1 cellular context compared by ENCODE assay signal in the genomic region with DNA sequence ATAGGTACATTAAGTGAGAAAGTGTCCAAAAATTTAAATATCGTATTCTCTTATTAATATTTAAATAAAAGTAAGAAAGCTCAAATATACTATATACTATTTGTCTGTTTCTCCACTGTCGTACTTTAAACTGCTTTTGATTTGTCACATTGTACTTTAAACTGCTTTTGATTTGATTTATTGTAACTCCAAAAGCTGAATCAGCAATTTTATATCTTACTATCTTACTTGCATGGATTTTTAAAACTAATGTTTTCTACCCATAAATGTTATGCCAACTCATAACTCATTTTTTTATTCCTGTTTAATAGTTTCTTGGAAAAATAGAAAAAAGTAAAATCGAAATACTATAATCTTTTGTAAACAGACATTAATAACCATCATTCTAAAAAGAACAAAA.
TF ChIP-seq lines count a peak whose summit lies in the region.

No MANE protein-coding gene starts in this region.

TF ChIP-seq in K562, 482 proteins besides CTCF, POLR2A, EP300 and RAD21 (continued from another document):
- TF ChIP-seq, protein P1, sequence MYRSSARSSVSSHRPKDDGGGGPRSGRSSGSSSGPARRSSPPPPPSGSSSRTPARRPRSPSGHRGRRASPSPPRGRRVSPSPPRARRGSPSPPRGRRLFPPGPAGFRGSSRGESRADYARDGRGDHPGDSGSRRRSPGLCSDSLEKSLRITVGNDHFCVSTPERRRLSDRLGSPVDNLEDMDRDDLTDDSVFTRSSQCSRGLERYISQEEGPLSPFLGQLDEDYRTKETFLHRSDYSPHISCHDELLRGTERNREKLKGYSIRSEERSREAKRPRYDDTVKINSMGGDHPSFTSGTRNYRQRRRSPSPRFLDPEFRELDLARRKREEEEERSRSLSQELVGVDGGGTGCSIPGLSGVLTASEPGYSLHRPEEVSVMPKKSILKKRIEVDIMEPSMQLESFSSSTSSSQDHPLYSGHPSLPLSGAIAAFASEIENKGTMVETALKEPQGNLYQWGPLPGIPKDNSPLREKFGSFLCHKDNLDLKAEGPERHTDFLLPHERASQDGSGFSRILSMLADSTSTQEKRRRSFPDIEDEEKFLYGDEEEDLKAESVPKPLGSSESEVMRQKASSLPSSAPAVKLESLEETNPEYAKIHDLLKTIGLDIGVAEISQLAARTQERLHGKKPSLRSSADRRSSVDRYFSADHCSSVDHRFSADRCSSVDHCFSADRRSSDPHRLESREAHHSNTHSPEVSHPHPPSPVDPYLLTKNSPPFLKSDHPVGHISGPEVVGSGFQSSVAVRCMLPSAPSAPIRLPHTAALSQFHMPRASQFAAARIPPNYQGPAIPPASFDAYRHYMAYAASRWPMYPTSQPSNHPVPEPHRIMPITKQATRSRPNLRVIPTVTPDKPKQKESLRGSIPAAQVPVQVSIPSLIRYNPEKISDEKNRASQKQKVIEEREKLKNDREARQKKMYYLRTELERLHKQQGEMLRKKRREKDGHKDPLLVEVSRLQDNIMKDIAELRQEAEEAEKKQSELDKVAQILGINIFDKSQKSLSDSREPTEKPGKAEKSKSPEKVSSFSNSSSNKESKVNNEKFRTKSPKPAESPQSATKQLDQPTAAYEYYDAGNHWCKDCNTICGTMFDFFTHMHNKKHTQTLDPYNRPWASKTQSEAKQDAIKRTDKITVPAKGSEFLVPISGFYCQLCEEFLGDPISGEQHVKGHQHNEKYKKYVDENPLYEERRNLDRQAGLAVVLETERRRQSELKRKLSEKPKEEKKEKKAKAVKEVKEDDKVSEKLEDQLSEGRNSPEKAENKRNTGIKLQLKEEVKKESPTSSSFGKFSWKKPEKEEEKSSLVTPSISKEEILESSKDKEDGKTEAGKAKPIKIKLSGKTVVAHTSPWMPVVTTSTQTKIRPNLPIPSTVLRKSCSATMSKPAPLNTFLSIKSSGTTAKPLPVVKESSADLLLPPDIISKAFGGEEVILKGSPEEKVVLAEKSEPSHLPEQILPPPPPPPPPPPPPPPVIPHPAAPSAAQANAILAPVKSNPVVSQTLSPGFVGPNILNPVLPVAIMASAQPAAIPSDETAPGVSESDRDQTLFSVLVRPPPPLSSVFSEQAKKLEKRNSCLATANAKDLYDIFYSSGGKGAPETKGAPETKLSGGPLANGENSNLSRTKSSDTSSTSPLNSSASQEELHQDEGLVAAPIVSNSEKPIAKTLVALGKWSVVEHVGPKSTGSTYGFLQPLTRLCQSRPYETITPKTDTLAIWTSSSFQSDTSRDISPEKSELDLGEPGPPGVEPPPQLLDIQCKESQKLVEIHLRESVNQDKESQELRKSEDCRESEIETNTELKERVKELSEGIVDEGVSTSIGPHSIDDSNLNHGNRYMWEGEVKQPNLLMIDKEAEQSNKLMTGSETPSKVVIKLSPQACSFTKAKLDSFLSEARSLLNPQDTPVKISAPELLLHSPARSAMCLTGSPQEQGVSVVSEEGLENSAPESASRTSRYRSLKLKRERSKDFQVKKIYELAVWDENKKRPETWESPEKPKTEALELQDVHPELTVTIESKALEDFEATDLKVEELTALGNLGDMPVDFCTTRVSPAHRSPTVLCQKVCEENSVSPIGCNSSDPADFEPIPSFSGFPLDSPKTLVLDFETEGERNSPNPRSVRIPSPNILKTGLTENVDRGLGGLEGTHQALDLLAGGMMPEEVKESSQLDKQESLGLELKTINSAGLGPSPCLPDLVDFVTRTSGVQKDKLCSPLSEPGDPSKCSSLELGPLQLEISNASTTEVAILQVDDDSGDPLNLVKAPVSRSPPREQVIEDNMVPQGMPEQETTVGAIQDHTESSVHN (IDR thresholded peaks at IDR 0.05; ENCODE audit: borderline replicate concordance in 1 of 2, low read depth in 1 of 2): no peak
- peak; percentile 93 for TF ChIP-seq MAFK (IDR thresholded peaks at IDR 0.05; ENCODE audit: low read length)
- peak; percentile 93 for TF ChIP-seq ZNF316 (IDR thresholded peaks at IDR 0.05)
- TF ChIP-seq PURB (CRISPR knock-in tag; IDR thresholded peaks at IDR 0.05; ENCODE audit: low read depth): no peak
- no peak for TF ChIP-seq SMAD2 (IDR thresholded peaks at IDR 0.05; ENCODE audit: low read depth, low read length)
- TF ChIP-seq CBX5 (IDR thresholded peaks at IDR 0.05; ENCODE audit: borderline replicate concordance, low read depth): no peak
- TF ChIP-seq HSF4 (CRISPR knock-in tag; IDR thresholded peaks at IDR 0.05; ENCODE audit: borderline replicate concordance): no peak
- TF ChIP-seq FOS (IDR thresholded peaks at IDR 0.05; ENCODE audit: extremely low read depth, insufficient read length): no peak
- no peak for TF ChIP-seq ZFPM2 (CRISPR knock-in tag; IDR thresholded peaks at IDR 0.05)
- TF ChIP-seq, protein P2, sequence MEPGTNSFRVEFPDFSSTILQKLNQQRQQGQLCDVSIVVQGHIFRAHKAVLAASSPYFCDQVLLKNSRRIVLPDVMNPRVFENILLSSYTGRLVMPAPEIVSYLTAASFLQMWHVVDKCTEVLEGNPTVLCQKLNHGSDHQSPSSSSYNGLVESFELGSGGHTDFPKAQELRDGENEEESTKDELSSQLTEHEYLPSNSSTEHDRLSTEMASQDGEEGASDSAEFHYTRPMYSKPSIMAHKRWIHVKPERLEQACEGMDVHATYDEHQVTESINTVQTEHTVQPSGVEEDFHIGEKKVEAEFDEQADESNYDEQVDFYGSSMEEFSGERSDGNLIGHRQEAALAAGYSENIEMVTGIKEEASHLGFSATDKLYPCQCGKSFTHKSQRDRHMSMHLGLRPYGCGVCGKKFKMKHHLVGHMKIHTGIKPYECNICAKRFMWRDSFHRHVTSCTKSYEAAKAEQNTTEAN (CRISPR knock-in tag; IDR thresholded peaks at IDR 0.05): no peak
- TF ChIP-seq HNRNPK (IDR thresholded peaks at IDR 0.05; ENCODE audit: low read depth, low read length, poor library complexity, severe bottlenecking): no peak
- TF ChIP-seq, protein P3, sequence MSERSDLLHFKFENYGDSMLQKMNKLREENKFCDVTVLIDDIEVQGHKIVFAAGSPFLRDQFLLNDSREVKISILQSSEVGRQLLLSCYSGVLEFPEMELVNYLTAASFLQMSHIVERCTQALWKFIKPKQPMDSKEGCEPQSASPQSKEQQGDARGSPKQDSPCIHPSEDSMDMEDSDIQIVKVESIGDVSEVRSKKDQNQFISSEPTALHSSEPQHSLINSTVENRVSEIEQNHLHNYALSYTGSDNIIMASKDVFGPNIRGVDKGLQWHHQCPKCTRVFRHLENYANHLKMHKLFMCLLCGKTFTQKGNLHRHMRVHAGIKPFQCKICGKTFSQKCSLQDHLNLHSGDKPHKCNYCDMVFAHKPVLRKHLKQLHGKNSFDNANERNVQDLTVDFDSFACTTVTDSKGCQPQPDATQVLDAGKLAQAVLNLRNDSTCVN (CRISPR knock-in tag; IDR thresholded peaks at IDR 0.05): no peak
- TF ChIP-seq, protein P4, sequence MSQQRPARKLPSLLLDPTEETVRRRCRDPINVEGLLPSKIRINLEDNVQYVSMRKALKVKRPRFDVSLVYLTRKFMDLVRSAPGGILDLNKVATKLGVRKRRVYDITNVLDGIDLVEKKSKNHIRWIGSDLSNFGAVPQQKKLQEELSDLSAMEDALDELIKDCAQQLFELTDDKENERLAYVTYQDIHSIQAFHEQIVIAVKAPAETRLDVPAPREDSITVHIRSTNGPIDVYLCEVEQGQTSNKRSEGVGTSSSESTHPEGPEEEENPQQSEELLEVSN (IDR thresholded peaks at IDR 0.05; ENCODE audit: borderline replicate concordance in 1 of 2, extremely low read depth in 1 of 2, insufficient read depth in 1 of 2, insufficient read length in 1 of 2, low read depth in 1 of 2, low read length in 1 of 2, poor library complexity in 1 of 2, severe bottlenecking in 1 of 2): no peak
- TF ChIP-seq CBFA2T2 (conservative IDR thresholded peaks at IDR 0.05): no peak
- TF ChIP-seq, protein P5, sequence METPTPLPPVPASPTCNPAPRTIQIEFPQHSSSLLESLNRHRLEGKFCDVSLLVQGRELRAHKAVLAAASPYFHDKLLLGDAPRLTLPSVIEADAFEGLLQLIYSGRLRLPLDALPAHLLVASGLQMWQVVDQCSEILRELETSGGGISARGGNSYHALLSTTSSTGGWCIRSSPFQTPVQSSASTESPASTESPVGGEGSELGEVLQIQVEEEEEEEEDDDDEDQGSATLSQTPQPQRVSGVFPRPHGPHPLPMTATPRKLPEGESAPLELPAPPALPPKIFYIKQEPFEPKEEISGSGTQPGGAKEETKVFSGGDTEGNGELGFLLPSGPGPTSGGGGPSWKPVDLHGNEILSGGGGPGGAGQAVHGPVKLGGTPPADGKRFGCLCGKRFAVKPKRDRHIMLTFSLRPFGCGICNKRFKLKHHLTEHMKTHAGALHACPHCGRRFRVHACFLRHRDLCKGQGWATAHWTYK (CRISPR knock-in tag; IDR thresholded peaks at IDR 0.05): no peak
- TF ChIP-seq TBP (optimal IDR thresholded peaks at IDR 0.05; ENCODE audit: low read depth, low read length): no peak
- TF ChIP-seq ZSCAN29 (IDR thresholded peaks at IDR 0.05): no peak
- TF ChIP-seq HDAC1 (IDR thresholded peaks at IDR 0.05): no peak
- TF ChIP-seq MAFF (IDR thresholded peaks at IDR 0.05; ENCODE audit: low read length): peak; percentile 88
- no peak for TF ChIP-seq GATAD2B (IDR thresholded peaks at IDR 0.05; ENCODE audit: borderline replicate concordance)
- TF ChIP-seq, protein P6, sequence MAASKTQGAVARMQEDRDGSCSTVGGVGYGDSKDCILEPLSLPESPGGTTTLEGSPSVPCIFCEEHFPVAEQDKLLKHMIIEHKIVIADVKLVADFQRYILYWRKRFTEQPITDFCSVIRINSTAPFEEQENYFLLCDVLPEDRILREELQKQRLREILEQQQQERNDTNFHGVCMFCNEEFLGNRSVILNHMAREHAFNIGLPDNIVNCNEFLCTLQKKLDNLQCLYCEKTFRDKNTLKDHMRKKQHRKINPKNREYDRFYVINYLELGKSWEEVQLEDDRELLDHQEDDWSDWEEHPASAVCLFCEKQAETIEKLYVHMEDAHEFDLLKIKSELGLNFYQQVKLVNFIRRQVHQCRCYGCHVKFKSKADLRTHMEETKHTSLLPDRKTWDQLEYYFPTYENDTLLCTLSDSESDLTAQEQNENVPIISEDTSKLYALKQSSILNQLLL (CRISPR knock-in tag; IDR thresholded peaks at IDR 0.05; ENCODE audit: borderline replicate concordance): no peak
- TF ChIP-seq C11orf30 (IDR thresholded peaks at IDR 0.05; ENCODE audit: low read depth): peak; percentile 82
- TF ChIP-seq, protein P7, sequence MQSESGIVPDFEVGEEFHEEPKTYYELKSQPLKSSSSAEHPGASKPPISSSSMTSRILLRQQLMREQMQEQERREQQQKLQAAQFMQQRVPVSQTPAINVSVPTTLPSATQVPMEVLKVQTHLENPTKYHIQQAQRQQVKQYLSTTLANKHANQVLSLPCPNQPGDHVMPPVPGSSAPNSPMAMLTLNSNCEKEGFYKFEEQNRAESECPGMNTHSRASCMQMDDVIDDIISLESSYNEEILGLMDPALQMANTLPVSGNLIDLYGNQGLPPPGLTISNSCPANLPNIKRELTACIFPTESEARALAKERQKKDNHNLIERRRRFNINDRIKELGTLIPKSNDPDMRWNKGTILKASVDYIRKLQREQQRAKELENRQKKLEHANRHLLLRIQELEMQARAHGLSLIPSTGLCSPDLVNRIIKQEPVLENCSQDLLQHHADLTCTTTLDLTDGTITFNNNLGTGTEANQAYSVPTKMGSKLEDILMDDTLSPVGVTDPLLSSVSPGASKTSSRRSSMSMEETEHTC (IDR thresholded peaks at IDR 0.05): no peak
- TF ChIP-seq ZNF699 (CRISPR knock-in tag; IDR thresholded peaks at IDR 0.05; ENCODE audit: insufficient replicate concordance): no peak
- TF ChIP-seq, protein P8, sequence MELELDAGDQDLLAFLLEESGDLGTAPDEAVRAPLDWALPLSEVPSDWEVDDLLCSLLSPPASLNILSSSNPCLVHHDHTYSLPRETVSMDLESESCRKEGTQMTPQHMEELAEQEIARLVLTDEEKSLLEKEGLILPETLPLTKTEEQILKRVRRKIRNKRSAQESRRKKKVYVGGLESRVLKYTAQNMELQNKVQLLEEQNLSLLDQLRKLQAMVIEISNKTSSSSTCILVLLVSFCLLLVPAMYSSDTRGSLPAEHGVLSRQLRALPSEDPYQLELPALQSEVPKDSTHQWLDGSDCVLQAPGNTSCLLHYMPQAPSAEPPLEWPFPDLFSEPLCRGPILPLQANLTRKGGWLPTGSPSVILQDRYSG (tag; conservative IDR thresholded peaks at IDR 0.05; ENCODE audit: low read depth): no peak
- TF ChIP-seq MAFG (tag; conservative IDR thresholded peaks at IDR 0.05): peak; percentile 76
